17 cellular contexts compared by ENCODE assay signal in the genomic region with DNA sequence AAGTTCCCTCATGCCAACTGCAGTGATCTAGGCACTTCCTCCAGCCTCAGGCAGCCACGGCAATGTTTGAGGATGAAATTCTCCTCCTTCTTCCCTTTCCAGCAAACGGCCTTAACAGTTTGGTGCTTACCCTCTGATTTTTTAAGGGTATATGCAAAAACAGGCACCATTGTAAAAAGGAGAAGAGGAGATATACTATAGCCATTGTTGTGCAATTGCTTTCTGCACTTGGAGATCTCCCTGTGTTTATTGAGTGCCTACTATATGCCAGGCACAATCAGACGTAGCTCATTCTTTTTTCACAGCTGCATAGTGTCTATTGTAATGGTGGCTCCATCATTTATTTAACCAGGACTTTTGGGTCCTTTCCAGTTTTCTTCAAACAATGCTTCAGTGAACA. TPM values are rescaled to one million over a fixed set of nuclear protein-coding genes. Genes with fewer than 3 reads are reported as not detected.
DNase-seq lines count a peak whose midpoint lies in the region; ATAC-seq and TF ChIP-seq lines count a peak whose summit lies in the region.
"Had no signal": no experiment of that assay in that cellular context is flagged by ENCODE, and none has a peak within 500 bp of the region (broad histone marks: within the 10 kb centered on the region; RNA-seq: fewer than 3 reads in every experiment).

No MANE protein-coding gene starts in this region.

- 4 to 5% methylated on average over 3 of the region's 3 CpGs for WGBS in gastroesophageal sphincter (ENCODE audit: low coverage in 1 of 2), 2 donors

- ATAC-seq in gastroesophageal sphincter = no peak
- ATAC-seq in stimulated activated memory B cell treated with anti-CD40 and anti-IgM and Interleukin-4, amounts not matched to agents 10 μg/mL and 1 μg/mL and 100 μg/mL, for 72 hours = no peak
- ATAC-seq in CD4-positive, alpha-beta T cell (ENCODE audit: poor library complexity) = no peak
- ATAC-seq: activated CD8-positive, alpha-beta memory T cell treated with anti-CD3 and anti-CD28 coated beads, Interleukin-2, amount 10 ng/mL, durations not matched to agents 7 days and 5 days had no signal

- H3K4me1 ChIP-seq in Caco-2 (peaks cover 46% of the 10 kb centered on the region), gastroesophageal sphincter (peaks cover 37 to 96% (median 81%) of the 10 kb centered on the region in 3 donors)
- H3K4me1 ChIP-seq: BE2C had no signal

- H3K27me3 ChIP-seq in Caco-2 (replicated peaks; ENCODE audit: control insufficient read depth, insufficient read depth, low read length) (no peaks in the 10 kb centered on the region), gastroesophageal sphincter (no peaks in the 10 kb centered on the region)
- H3K27me3 ChIP-seq in CD4-positive, alpha-beta T cell (ENCODE audit: control insufficient read depth, insufficient read depth, low read length) = peaks cover 13% of the 10 kb centered on the region

- no peaks in the 10 kb centered on the region for H3K36me3 Mint-ChIP-seq in Caco-2 (ENCODE audit: insufficient read depth, unreplicated experiment)
- H3K36me3 Mint-ChIP-seq in stimulated activated memory B cell treated with anti-CD40 and anti-IgM and Interleukin-4, amounts not matched to agents 10 μg/mL and 1 μg/mL and 100 μg/mL, for 72 hours = no peaks in the 10 kb centered on the region
- no peaks in the 10 kb centered on the region for H3K36me3 Mint-ChIP-seq in CD4-positive, alpha-beta T cell (ENCODE audit: low read depth)

- CTCF ChIA-PET in Caco-2 (lab: Charles Lee) = interaction anchor here (2.5 to 3.0 kb wide), 2 partner anchors 10 to 19 kb away, joined by 12 to 15 read pairs; no protein-coding TSS in a partner anchor
- CTCF ChIA-PET in CD4-positive, alpha-beta T cell (lab: Charles Lee) = no interaction called here

- no TSS peak for BruUV-seq in Caco-2 (replicated peaks; lab: Mats Ljungman, UMichigan)

- no peaks in the 10 kb centered on the region for H3K9me3 Mint-ChIP-seq in Caco-2 (ENCODE audit: unreplicated experiment)
- H3K9me3 Mint-ChIP-seq in stimulated activated memory B cell treated with anti-CD40 and anti-IgM and Interleukin-4, amounts not matched to agents 10 μg/mL and 1 μg/mL and 100 μg/mL, for 72 hours = no peaks in the 10 kb centered on the region
- H3K9me3 Mint-ChIP-seq in CD4-positive, alpha-beta T cell = no peaks in the 10 kb centered on the region
- H3K9me3 Mint-ChIP-seq: activated naive CD4-positive, alpha-beta T cell treated with anti-CD3 and anti-CD28 coated beads for 36 hours; central memory CD8-positive, alpha-beta T cell had no signal

- H3K27ac ChIP-seq in gastroesophageal sphincter = peak overlapping the region; percentile 94 to 97 (median 96)
- H3K27ac ChIP-seq in CD4-positive, alpha-beta T cell (ENCODE audit: low read depth, low read length) = no peak overlapping the region
- H3K27ac ChIP-seq: VCaP had no signal

- H3K4me3 Mint-ChIP-seq in Caco-2 (ENCODE audit: unreplicated experiment) = no peak overlapping the region
- H3K4me3 Mint-ChIP-seq in stimulated activated memory B cell treated with anti-CD40 and anti-IgM and Interleukin-4, amounts not matched to agents 10 μg/mL and 1 μg/mL and 100 μg/mL, for 72 hours = no peak overlapping the region
- H3K4me3 Mint-ChIP-seq in CD4-positive, alpha-beta T cell = no peak overlapping the region
- H3K4me3 Mint-ChIP-seq: activated CD8-positive, alpha-beta memory T cell treated with anti-CD3 and anti-CD28 coated beads, Interleukin-2, amount 10 ng/mL, durations not matched to agents 7 days and 5 days; activated naive CD4-positive, alpha-beta T cell treated with anti-CD3 and anti-CD28 coated beads for 36 hours; central memory CD8-positive, alpha-beta T cell had no signal

- H3K4me3 ChIP-seq in Caco-2 (ENCODE audit: low read depth, low read length) (no peak overlapping the region), gastroesophageal sphincter (no peak overlapping the region)

- POLR2A ChIA-PET in Caco-2 (lab: Charles Lee) = no interaction called here
- POLR2A ChIA-PET in CD4-positive, alpha-beta T cell (lab: Charles Lee) = no interaction called here

- no peak for TF ChIP-seq EP300 in gastroesophageal sphincter (IDR thresholded peaks at IDR 0.05)

- no peak for TF ChIP-seq POLR2A in gastroesophageal sphincter (IDR thresholded peaks at IDR 0.05)

- intact Hi-C loops in Caco-2 (cut with micrococcal nuclease; ENCODE audit: unreplicated experiment) = no loop called here
- intact Hi-C loops in CD4-positive, alpha-beta T cell (cut with DNase I, micrococcal nuclease) = no loop called here

- H3K4me1 Mint-ChIP-seq in Caco-2 (ENCODE audit: low read depth, unreplicated experiment) = peaks cover 35% of the 10 kb centered on the region
- peaks cover 33% of the 10 kb centered on the region for H3K4me1 Mint-ChIP-seq in stimulated activated memory B cell treated with anti-CD40 and anti-IgM and Interleukin-4, amounts not matched to agents 10 μg/mL and 1 μg/mL and 100 μg/mL, for 72 hours
- H3K4me1 Mint-ChIP-seq in CD4-positive, alpha-beta T cell (ENCODE audit: low read depth) = peaks cover 17% of the 10 kb centered on the region

- peak overlapping the region; percentile 75 for H3K27ac Mint-ChIP-seq in Caco-2 (ENCODE audit: unreplicated experiment)
- peak overlapping the region; percentile 76 for H3K27ac Mint-ChIP-seq in stimulated activated memory B cell treated with anti-CD40 and anti-IgM and Interleukin-4, amounts not matched to agents 10 μg/mL and 1 μg/mL and 100 μg/mL, for 72 hours
- H3K27ac Mint-ChIP-seq in CD4-positive, alpha-beta T cell = no peak overlapping the region
- H3K27ac Mint-ChIP-seq: activated CD8-positive, alpha-beta memory T cell treated with anti-CD3 and anti-CD28 coated beads, Interleukin-2, amount 10 ng/mL, durations not matched to agents 7 days and 5 days; activated naive CD4-positive, alpha-beta T cell treated with anti-CD3 and anti-CD28 coated beads for 36 hours had no signal

- TF ChIP-seq CTCF in Caco-2 (IDR thresholded peaks at IDR 0.05; ENCODE audit: insufficient read depth in 1 of 2, low read depth in 1 of 2, low read length in 1 of 2, severe bottlenecking in 1 of 2, unreplicated experiment in 1 of 2) = no peak
- no peak for TF ChIP-seq CTCF in gastroesophageal sphincter (IDR thresholded peaks at IDR 0.05)
- TF ChIP-seq CTCF in CD4-positive, alpha-beta T cell (IDR thresholded peaks at IDR 0.05) = no peak

- H3K27me3 Mint-ChIP-seq in Caco-2 (ENCODE audit: insufficient read depth, unreplicated experiment) = no peaks in the 10 kb centered on the region
- H3K27me3 Mint-ChIP-seq in stimulated activated memory B cell treated with anti-CD40 and anti-IgM and Interleukin-4, amounts not matched to agents 10 μg/mL and 1 μg/mL and 100 μg/mL, for 72 hours = no peaks in the 10 kb centered on the region
- H3K27me3 Mint-ChIP-seq in CD4-positive, alpha-beta T cell = peaks cover 24% of the 10 kb centered on the region

- H3K9me3 ChIP-seq in Caco-2 (no peaks in the 10 kb centered on the region), gastroesophageal sphincter (no peaks in the 10 kb centered on the region)
- no peaks in the 10 kb centered on the region for H3K9me3 ChIP-seq in CD4-positive, alpha-beta T cell (ENCODE audit: control insufficient read depth, low read length)
- H3K9me3 ChIP-seq: BE2C had no signal

- DNase-seq in Caco-2 = no peak
- DNase-seq in NOMO-1 (lab: John Stamatoyannopoulos, UW; ENCODE audit: unreplicated experiment in 2 of 2) = peak; percentile 68 to 70
- no peak for DNase-seq in ureter (ENCODE audit: low spot score)
- no peak for DNase-seq in hepatic stellate cell (ENCODE audit: low spot score)
- no peak for DNase-seq in CD4-positive, alpha-beta T cell
- no peak for DNase-seq in NCI-H748 (lab: John Stamatoyannopoulos, UW; ENCODE audit: unreplicated experiment)
- DNase-seq: activated CD8-positive, alpha-beta memory T cell treated with anti-CD3 and anti-CD28 coated beads, Interleukin-2, amount 10 ng/mL, durations not matched to agents 7 days and 5 days; activated naive CD4-positive, alpha-beta T cell treated with anti-CD3 and anti-CD28 coated beads for 36 hours; BE2C; EL; hypothalamus; NCI-H2081; NCI-H774 had no signal

- H3K36me3 ChIP-seq in Caco-2 (ENCODE audit: control insufficient read depth, insufficient read depth, low read length) (peaks cover 3% of the 10 kb centered on the region), gastroesophageal sphincter (peaks cover 0 to 8% of the 10 kb centered on the region in 2 donors)
- H3K36me3 ChIP-seq: BE2C had no signal

RNA-seq across cellular contexts. Expression of a gene that starts 29.5 kb away (rescaled TPM):
- total RNA-seq in Caco-2 (2022) (99.6 and 100 TPM in 2 replicates), gastroesophageal sphincter (1,000 to 10,000 TPM; 2,362 to 3,466 (median 3,146) TPM), ureter (510 TPM)
- total RNA-seq in CD4-positive, alpha-beta T cell = 1 to 10 TPM; 2.6 to 2.7 TPM

Comparison
In these comparisons a context has a peak if more than half of its experiments do, and no peak if none do; other contexts are left out.
1. DNase-seq: peak in NOMO-1 (2 of 2); none in Caco-2 (0 of 2), ureter (single experiment), hepatic stellate cell (single experiment), CD4-positive, alpha-beta T cell (0 of 10) and NCI-H748 (single experiment).
2. RNA of a gene that starts 29.5 kb away (total RNA-seq): 2,362 to 3,466 TPM in gastroesophageal sphincter, 510 TPM in ureter (single experiment) and 99.6 to 100 TPM in Caco-2; 2.6 to 2.7 TPM in CD4-positive, alpha-beta T cell; every median in the first group is over 10 times any median in the second.